In the genomic region with DNA sequence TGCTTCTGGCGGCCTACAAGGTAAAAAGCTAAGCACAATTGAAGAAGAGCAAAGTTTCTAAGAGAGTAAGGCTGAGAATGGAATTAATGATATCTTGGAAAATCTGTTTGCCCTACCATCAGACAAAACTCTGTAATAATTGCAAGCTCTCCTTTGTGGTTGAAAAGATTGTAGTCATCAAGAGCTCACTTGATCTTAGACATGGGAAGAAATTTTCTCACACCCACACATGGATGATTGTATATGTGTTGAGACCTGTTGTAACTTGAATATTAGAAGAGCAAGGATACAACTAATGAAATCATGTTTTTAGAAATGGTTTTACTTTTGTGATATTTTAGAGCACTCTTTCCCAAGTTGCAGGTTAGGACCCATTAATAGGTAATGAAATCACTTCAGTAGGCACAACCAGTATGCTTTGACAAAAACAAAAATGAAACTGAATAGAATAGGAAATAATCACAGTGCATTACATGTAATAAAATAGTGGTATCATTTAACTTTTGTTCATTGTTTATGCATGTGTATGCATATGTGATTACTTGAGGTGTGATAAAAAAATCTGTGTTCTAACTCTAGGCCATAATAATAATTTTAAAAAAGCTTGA, we compare ENCODE assay signal across 11 cellular contexts. TPM values are rescaled to one million over a fixed set of nuclear protein-coding genes. Genes with fewer than 3 reads are reported as not detected.
DNase-seq lines count a peak whose midpoint lies in the region; ATAC-seq and TF ChIP-seq lines count a peak whose summit lies in the region.
"Had no signal": no experiment of that assay in that cellular context is flagged by ENCODE, and none has a peak within 500 bp of the region (broad histone marks: within the 10 kb centered on the region; RNA-seq: fewer than 3 reads in every experiment).

No MANE protein-coding gene starts in this region.

- no peak for TF ChIP-seq CTCF in BJ (IDR thresholded peaks at IDR 0.05; ENCODE audit: insufficient read depth, low read depth, low read length)
- TF ChIP-seq CTCF in foreskin keratinocyte (conservative IDR thresholded peaks at IDR 0.05) = no peak
- no peak for TF ChIP-seq CTCF in esophagus muscularis mucosa (IDR thresholded peaks at IDR 0.05)
- no peak for TF ChIP-seq CTCF in ascending aorta (IDR thresholded peaks at IDR 0.05)
- no peak for TF ChIP-seq CTCF in adrenal gland (IDR thresholded peaks at IDR 0.05)
- no peak for TF ChIP-seq CTCF in prostate gland (IDR thresholded peaks at IDR 0.05)

- CTCF ChIA-PET in BJ (lab: Yijun Ruan, JAX) = interaction anchor here (0.8 kb wide), 1 partner anchor 59 kb away, joined by 3 read pairs; no protein-coding TSS in a partner anchor

- peak overlapping the region; percentile 95 for H3K27ac ChIP-seq in foreskin keratinocyte
- no peak overlapping the region for H3K27ac ChIP-seq in esophagus muscularis mucosa (replicated peaks in 1 of 4)
- H3K27ac ChIP-seq in ascending aorta = no peak overlapping the region
- no peak overlapping the region for H3K27ac ChIP-seq in adrenal gland
- H3K27ac ChIP-seq in prostate gland = no peak overlapping the region

- POLR2A ChIA-PET in BJ (lab: Charles Lee) = no interaction called here

- ATAC-seq in GM21360 (IDR thresholded peaks at IDR 0.05; ENCODE audit: unreplicated experiment) (peak; percentile 48), foreskin keratinocyte (peak; percentile 85)

- no peak for TF ChIP-seq EP300 in esophagus muscularis mucosa (IDR thresholded peaks at IDR 0.05)

- H3K4me1 ChIP-seq in foreskin keratinocyte (peaks cover 47% of the 10 kb centered on the region), esophagus muscularis mucosa (peaks cover 0 to 16% (median 12%) of the 10 kb centered on the region in 4 donors), ascending aorta (peaks cover 0 to 17% of the 10 kb centered on the region in 2 donors), adrenal gland (replicated peaks in 1 of 2) (peaks cover 0 to 29% of the 10 kb centered on the region in 2 donors), prostate gland (replicated peaks) (no peaks in the 10 kb centered on the region)

- TF ChIP-seq POLR2A in esophagus muscularis mucosa (IDR thresholded peaks at IDR 0.05; ENCODE audit: low read depth) (no peak), adrenal gland (IDR thresholded peaks at IDR 0.05) (no peak), prostate gland (IDR thresholded peaks at IDR 0.05) (no peak)

- H3K27me3 ChIP-seq in BJ (ENCODE audit: control insufficient read depth, insufficient read depth, low read length) = no peaks in the 10 kb centered on the region
- no peaks in the 10 kb centered on the region for H3K27me3 ChIP-seq in foreskin keratinocyte
- no peaks in the 10 kb centered on the region for H3K27me3 ChIP-seq in esophagus muscularis mucosa
- H3K27me3 ChIP-seq in ascending aorta = no peaks in the 10 kb centered on the region
- no peaks in the 10 kb centered on the region for H3K27me3 ChIP-seq in adrenal gland
- no peaks in the 10 kb centered on the region for H3K27me3 ChIP-seq in prostate gland (replicated peaks; ENCODE audit: insufficient read depth)

- DNase-seq in BJ (ENCODE audit: low read depth) = peak; percentile 37
- DNase-seq in M059J (ENCODE audit: low read depth) = peak; percentile 63
- DNase-seq in foreskin keratinocyte = peak; percentile 94 to 95
- no peak for DNase-seq in esophagus muscularis mucosa (ENCODE audit: extremely low spot score)
- DNase-seq in ascending aorta (ENCODE audit: low spot score in 2 of 2) = no peak
- DNase-seq in adrenal gland = no peak
- no peak for DNase-seq in prostate gland (ENCODE audit: low spot score)
- DNase-seq: activated naive CD8-positive, alpha-beta T cell treated with anti-CD3 and anti-CD28 coated beads, Interleukin-2, amount 10 ng/mL, durations not matched to agents 7 days and 5 days; NCI-H2029; right cardiac atrium had no signal

- no peak overlapping the region for H3K4me3 ChIP-seq in BJ (ENCODE audit: low read depth, low read length)
- no peak overlapping the region for H3K4me3 ChIP-seq in esophagus muscularis mucosa
- no peak overlapping the region for H3K4me3 ChIP-seq in ascending aorta
- peak overlapping the region in 1 of 4 donors; percentile 1 for H3K4me3 ChIP-seq in adrenal gland
- no peak overlapping the region for H3K4me3 ChIP-seq in prostate gland

- 95% methylated on average over 1 of the region's 1 CpG for WGBS in esophagus muscularis mucosa
- 97 to 100% (median 99%) methylated on average over 1 of the region's 1 CpG for WGBS in adrenal gland, 4 donors
- WGBS in prostate gland = 95% methylated on average over 1 of the region's 1 CpG

- no peaks in the 10 kb centered on the region for H3K36me3 ChIP-seq in BJ (ENCODE audit: control insufficient read depth, insufficient read depth, low read length)
- H3K36me3 ChIP-seq in esophagus muscularis mucosa = no peaks in the 10 kb centered on the region
- no peaks in the 10 kb centered on the region for H3K36me3 ChIP-seq in ascending aorta
- no peaks in the 10 kb centered on the region for H3K36me3 ChIP-seq in adrenal gland (replicated peaks in 1 of 2)
- no peaks in the 10 kb centered on the region for H3K36me3 ChIP-seq in prostate gland

- intact Hi-C loops in esophagus muscularis mucosa (cut with DNase I) (no loop called here), ascending aorta (cut with DNase I) (no loop called here), adrenal gland (cut with DNase I) (no loop called here), prostate gland (cut with DNase I) (no loop called here)

- H3K9me3 ChIP-seq in esophagus muscularis mucosa = no peaks in the 10 kb centered on the region
- H3K9me3 ChIP-seq in ascending aorta = no peaks in the 10 kb centered on the region
- no peaks in the 10 kb centered on the region for H3K9me3 ChIP-seq in adrenal gland (replicated peaks in 1 of 3)
- H3K9me3 ChIP-seq in prostate gland = no peaks in the 10 kb centered on the region

RNA-seq across cellular contexts. Expression of a gene that starts 14.0 kb away (rescaled TPM):
- polyA plus RNA-seq in BJ (2011; rRNA removed) = 30.1 and 42.1 TPM in 2 replicates
- polyA minus RNA-seq in BJ (2011; rRNA and poly(A)+ RNA removed) = 21.3 and 23.6 TPM in 2 replicates
- total RNA-seq in M059J (2014; rRNA removed; shearing (Covaris generic)) = 39.3 and 51.6 TPM in 2 replicates
- 25.9 and 26.5 TPM in 2 replicates for total RNA-seq in foreskin keratinocyte
- 10.1 and 12.0 TPM in 2 replicates for polyA plus RNA-seq in foreskin keratinocyte
- total RNA-seq in esophagus muscularis mucosa = 10 to 100 TPM in 2 of 4 donors, 1 to 10 TPM in 2; 3.8 to 11.6 (median 7.9) TPM
- 0.85 TPM for total RNA-seq in ascending aorta
- total RNA-seq in adrenal gland = 10 to 100 TPM in 2 of 8 donors, 1 to 10 TPM in 6; 4.7 to 17.1 (median 6.8) TPM
- 1 to 10 TPM; 4.2 to 6.9 (median 5.5) TPM for polyA plus RNA-seq in adrenal gland
- total RNA-seq in prostate gland = 10 to 100 TPM in 1 of 2 donors, 1 to 10 TPM in 1; 8.8 to 17.6 TPM

Comparison
In these comparisons a context has a peak if more than half of its experiments do, and no peak if none do; other contexts are left out.
1. DNase-seq: peak in BJ (single experiment), M059J (single experiment) and foreskin keratinocyte (2 of 2); none in esophagus muscularis mucosa (single experiment), ascending aorta (0 of 2), adrenal gland (0 of 7) and prostate gland (single experiment).